Comparison of ENCODE assay signal across 8 cellular contexts in the genomic region with DNA sequence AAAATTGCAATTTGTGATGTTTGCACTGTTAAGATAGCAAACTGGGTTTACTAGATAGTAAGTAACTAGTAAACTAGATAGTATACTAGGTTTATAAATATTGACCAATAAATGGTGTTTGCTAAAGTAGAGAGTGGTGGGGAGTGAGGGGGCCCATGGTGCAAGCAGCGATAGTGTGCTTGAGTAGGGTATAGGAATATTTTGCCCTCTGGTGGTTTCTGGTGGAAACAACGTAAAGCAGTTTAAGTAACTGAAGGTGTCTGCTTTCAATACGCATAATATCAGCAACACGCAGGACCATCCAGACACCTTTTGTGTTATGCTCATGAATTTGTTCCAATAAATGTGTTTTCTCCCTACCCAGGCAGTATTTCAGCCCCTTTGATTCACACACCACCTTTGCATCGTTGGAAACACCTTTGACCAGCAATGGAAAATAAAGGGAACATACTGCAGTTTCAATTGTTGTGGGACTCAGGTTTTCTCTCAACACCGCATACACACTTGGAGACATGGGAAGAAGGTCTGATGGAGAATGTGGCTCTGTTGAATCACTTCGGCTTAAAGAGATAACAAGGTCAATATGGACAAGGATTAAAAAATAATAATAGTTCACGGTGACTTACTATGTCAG. TPM values are rescaled to one million over a fixed set of nuclear protein-coding genes. Genes with fewer than 3 reads are reported as not detected.
A peak's percentile ranks its signal among the peaks of the same experiment; 100 is the strongest.
DNase-seq lines count a peak whose midpoint lies in the region; ATAC-seq and TF ChIP-seq lines count a peak whose summit lies in the region.

No MANE protein-coding gene starts in this region.

- no peaks in the 10 kb centered on the region for H3K9me3 Mint-ChIP-seq in WTC11

- no peak overlapping the region for H3K27ac Mint-ChIP-seq in WTC11

- no peaks in the 10 kb centered on the region for H3K27me3 Mint-ChIP-seq in WTC11 (ENCODE audit: low read depth)

- peaks cover 19% of the 10 kb centered on the region for H3K4me1 Mint-ChIP-seq in WTC11

- peak; percentile 85 for ATAC-seq in GM18520 (IDR thresholded peaks at IDR 0.05; ENCODE audit: unreplicated experiment)
- ATAC-seq in HG02938 (IDR thresholded peaks at IDR 0.05; ENCODE audit: unreplicated experiment), result peak; percentile 90
- peak; percentile 95 for ATAC-seq in WTC11

- H3K36me3 Mint-ChIP-seq in WTC11, result no peaks in the 10 kb centered on the region

- TF ChIP-seq CTCF in WTC11 (IDR thresholded peaks at IDR 0.05) (peak; percentile 50), foreskin fibroblast (IDR thresholded peaks at IDR 0.05; ENCODE audit: low read depth, low read length) (peak; percentile 57)

- DNase-seq in COR-L47 (lab: John Stamatoyannopoulos, UW) (peak; percentile 50), NCI-H1694 treated with DMSO at 0.1 percent for 48 hours (lab: John Stamatoyannopoulos, UW) (peak; percentile 55), WTC11 (ENCODE audit: low spot score) (peak; percentile 18), foreskin fibroblast (peak in 1 of 2 donors; percentile 57), renal cortical epithelial cell (ENCODE audit: low read depth) (peak; percentile 57), foreskin melanocyte (no peak)

- H3K4me3 Mint-ChIP-seq in WTC11, result no peak overlapping the region

- POLR2A ChIA-PET in WTC11 (lab: Charles Lee), result no interaction called here

- CTCF ChIA-PET in WTC11 (lab: Charles Lee), result interaction anchor here (0.6 kb wide), 1 partner anchor 100 kb away, joined by 6 read pairs; no protein-coding TSS in a partner anchor

- H3K4me3 ChIP-seq in foreskin fibroblast (ENCODE audit: low read depth in 1 of 2, low read length in 2 of 2), result no peak overlapping the region

TF ChIP-seq in WTC11, 78 proteins besides CTCF, POLR2A, EP300 and RAD21:
- TF ChIP-seq ETV6 (CRISPR knock-in tag; IDR thresholded peaks at IDR 0.05) (0 out of 2 replicates have a peak, but pooled peaks have one; percentile 27), IRF2 (CRISPR knock-in tag; IDR thresholded peaks at IDR 0.05; ENCODE audit: borderline replicate concordance, low read depth) (no peak), RORB (CRISPR knock-in tag; IDR thresholded peaks at IDR 0.05) (no peak), SOX15 (CRISPR knock-in tag; IDR thresholded peaks at IDR 0.05) (no peak), USF2 (CRISPR knock-in tag; IDR thresholded peaks at IDR 0.05) (no peak), FOXJ3 (CRISPR knock-in tag; IDR thresholded peaks at IDR 0.05; ENCODE audit: borderline replicate concordance) (no peak)

RNA-seq across cellular contexts. Expression of gene STAT1, which starts 16.7 kb away (rescaled TPM):
- total RNA-seq in WTC11 (2021) (36.1 to 41.3 TPM (median 39.5 TPM) in 3 replicates), renal cortical epithelial cell (149 and 189 TPM in 2 replicates)
